Comparison of ENCODE assay signal across 8 cellular contexts in the genomic region with DNA sequence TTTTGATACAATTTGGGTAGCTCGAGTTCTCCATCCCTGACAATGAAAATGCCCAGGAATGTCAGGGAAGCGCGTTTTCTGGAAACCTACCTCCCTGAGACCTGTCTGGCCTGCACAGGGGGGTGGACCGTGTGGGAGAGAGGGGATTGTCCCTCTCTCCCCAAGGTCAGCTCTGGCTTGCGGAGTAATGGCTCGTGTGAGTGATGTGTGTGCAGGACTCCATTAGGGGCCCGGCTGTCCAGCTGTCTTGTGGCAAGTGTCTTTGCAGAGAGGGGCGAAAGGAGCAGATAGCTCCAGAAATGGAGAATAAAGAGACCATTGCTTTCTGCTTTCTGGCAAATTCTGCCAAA.
A peak's percentile ranks its signal among the peaks of the same experiment; 100 is the strongest.
DNase-seq lines count a peak whose midpoint lies in the region; ATAC-seq and TF ChIP-seq lines count a peak whose summit lies in the region.

No MANE protein-coding gene starts in this region.

- peak; percentile 40 for ATAC-seq in HCT116
- no peak for ATAC-seq in sciatic nerve
- no peak for ATAC-seq in HG03045 (IDR thresholded peaks at IDR 0.05; ENCODE audit: unreplicated experiment)

- RAD21 ChIA-PET in HCT116 (lab: Charles Lee; ENCODE audit: low non-redundant PET in 1 of 2, low total read pairs in 2 of 2, uncharacterized antibody in 2 of 2, unreplicated experiment in 2 of 2) = no interaction called here

- H3K4me1 ChIP-seq in HCT116 (ENCODE audit: control insufficient read depth in 1 of 2, insufficient read depth in 2 of 2, low read length in 2 of 2) (peaks cover 41 to 53% of the 10 kb centered on the region in 2 experiments), SK-N-SH (ENCODE audit: control insufficient read depth in 1 of 2, insufficient read depth in 2 of 2, low read depth in 1 of 2, low read length in 1 of 2) (peaks cover 25 to 59% of the 10 kb centered on the region in 2 experiments), esophagus (ENCODE audit: control insufficient read depth in 2 of 2, insufficient read depth in 2 of 2, low read length in 1 of 2) (peaks cover 11 to 34% of the 10 kb centered on the region in 2 donors), spleen (peaks cover 39 to 86% (median 56%) of the 10 kb centered on the region in 6 donors)

- H3F3A ChIP-seq in SK-N-SH (replicated peaks; ENCODE audit: insufficient read depth) = peaks cover 16% of the 10 kb centered on the region

- BruUV-seq in HCT116 (replicated peaks; lab: Mats Ljungman, UMichigan) = no TSS peak

- no peak for TF ChIP-seq EP300 in SK-N-SH (IDR thresholded peaks at IDR 0.05; ENCODE audit: borderline replicate concordance in 1 of 2, low read depth in 1 of 2, low read length in 1 of 2)

- DNase-seq in HCT116 (ENCODE audit: low read depth, low spot score) (no peak), SK-N-SH (no peak), spleen (no peak), sciatic nerve (ENCODE audit: low spot score) (no peak), cortex of kidney (lab: John Stamatoyannopoulos, UW) (no peak), NCI-H510A (lab: John Stamatoyannopoulos, UW) (no peak)

- intact Hi-C loops in HCT116 (cut with micrococcal nuclease) (loop anchor here (5.0 kb wide), 1 partner anchor 290 kb away; no protein-coding TSS in a partner anchor), spleen (cut with DNase I; ENCODE audit: low total_unique reads) (no loop called here), sciatic nerve (cut with DNase I) (no loop called here)

- H3K27me3 ChIP-seq in HCT116 (ENCODE audit: insufficient read depth, low read length) = no peaks in the 10 kb centered on the region
- H3K27me3 ChIP-seq in SK-N-SH (ENCODE audit: insufficient read depth) = no peaks in the 10 kb centered on the region
- H3K27me3 ChIP-seq in esophagus (ENCODE audit: control insufficient read depth in 1 of 2, insufficient read depth in 2 of 2, low read length in 2 of 2) = no peaks in the 10 kb centered on the region
- H3K27me3 ChIP-seq in spleen (replicated peaks in 1 of 7) = no peaks in the 10 kb centered on the region

- H3K9me2 ChIP-seq in HCT116 (ENCODE audit: insufficient read depth) (no peaks in the 10 kb centered on the region), SK-N-SH (no peaks in the 10 kb centered on the region)

- no peak for TF ChIP-seq CTCF in HCT116 (IDR thresholded peaks at IDR 0.05 in 2 of 3, conservative IDR thresholded peaks at IDR 0.05 in 1 of 3; ENCODE audit: borderline replicate concordance in 1 of 3, insufficient read depth in 1 of 3, low read depth in 2 of 3, low read length in 2 of 3)
- TF ChIP-seq CTCF in SK-N-SH (IDR thresholded peaks at IDR 0.05) = no peak
- TF ChIP-seq CTCF in spleen (IDR thresholded peaks at IDR 0.05 in 8 of 11, conservative IDR thresholded peaks at IDR 0.05 in 3 of 11) = no peak

- no peak for TF ChIP-seq RAD21 in HCT116 (IDR thresholded peaks at IDR 0.05; ENCODE audit: low read depth)
- TF ChIP-seq RAD21 in SK-N-SH (IDR thresholded peaks at IDR 0.05; ENCODE audit: low read length) = no peak

- H3K79me2 ChIP-seq in HCT116 (ENCODE audit: insufficient read depth, low read length) (no peaks in the 10 kb centered on the region), SK-N-SH (ENCODE audit: insufficient read depth) (no peaks in the 10 kb centered on the region)

- H3K4me3 ChIP-seq in HCT116 (replicated peaks in 1 of 2; ENCODE audit: low read depth in 1 of 2, low read length in 2 of 2) (peak overlapping the region; percentile 18 to 47), SK-N-SH (ENCODE audit: low read depth in 2 of 2, low read length in 1 of 2) (peak overlapping the region in 1 of 2 experiments; percentile 29; a peak in 1 of 4 replicates), esophagus (ENCODE audit: low read depth in 1 of 2, low read length in 2 of 2) (no peak overlapping the region), spleen (peak overlapping the region in 1 of 8 donors; percentile 54)

- H3K36me3 ChIP-seq in HCT116 (ENCODE audit: control insufficient read depth in 1 of 2, insufficient read depth in 2 of 2, low read length in 2 of 2) = no peaks in the 10 kb centered on the region
- no peaks in the 10 kb centered on the region for H3K36me3 ChIP-seq in SK-N-SH (replicated peaks in 1 of 2; ENCODE audit: control insufficient read depth in 1 of 2, insufficient read depth in 2 of 2, low read length in 1 of 2)
- H3K36me3 ChIP-seq in esophagus (ENCODE audit: control insufficient read depth in 2 of 2, insufficient read depth in 2 of 2, low read length in 1 of 2) = no peaks in the 10 kb centered on the region
- peaks cover 0 to 4% (median 0%) of the 10 kb centered on the region in 6 donors for H3K36me3 ChIP-seq in spleen

- WGBS in SK-N-SH (ENCODE audit: low lambda C conversion rate) = 21% methylated on average over 8 of the region's 8 CpGs
- WGBS in esophagus, 2 donors = 57 to 70% methylated on average over 8 of the region's 8 CpGs
- WGBS in spleen, 5 donors = 60 to 83% (median 65%) methylated on average over 8 of the region's 8 CpGs

- no peak for TF ChIP-seq POLR2A in HCT116 (IDR thresholded peaks at IDR 0.05; ENCODE audit: borderline replicate concordance, extremely low read depth, insufficient read depth, insufficient read length)
- TF ChIP-seq POLR2A in spleen (IDR thresholded peaks at IDR 0.05) = no peak

- H4K20me1 ChIP-seq in HCT116 (ENCODE audit: insufficient read depth) = no peaks in the 10 kb centered on the region
- H4K20me1 ChIP-seq in SK-N-SH (ENCODE audit: insufficient read depth) = no peaks in the 10 kb centered on the region

- CTCF ChIA-PET in HCT116 (lab: Charles Lee) = interaction anchor here (0.6 to 1.0 kb wide), 2 partner anchors 11 to 290 kb away, joined by 3 read pairs; no protein-coding TSS in a partner anchor
- CTCF ChIA-PET in SK-N-SH (lab: Yijun Ruan, JAX) = interaction anchor here (1.1 to 9.5 kb wide), 4 partner anchors 11 to 290 kb away, joined by 3 to 66 read pairs (median 4); no protein-coding TSS in a partner anchor

- H3K4me2 ChIP-seq in HCT116 (ENCODE audit: low read length) (peak overlapping the region; percentile 76), SK-N-SH (peak overlapping the region; percentile 67)

- POLR2A ChIA-PET in HCT116 (lab: Charles Lee) (interaction anchor here (0.6 to 0.9 kb wide), 2 partner anchors 68 to 871 kb away, joined by 3 to 4 read pairs; no protein-coding TSS in a partner anchor), SK-N-SH (lab: Yijun Ruan, JAX) (no interaction called here)

- H3K9me3 ChIP-seq in HCT116 (ENCODE audit: control insufficient read depth in 1 of 2, insufficient read depth in 1 of 2, low read depth in 1 of 2, low read length in 2 of 2) (no peaks in the 10 kb centered on the region), SK-N-SH (no peaks in the 10 kb centered on the region), esophagus (ENCODE audit: control insufficient read depth in 2 of 2, insufficient read depth in 1 of 2, low read depth in 1 of 2, low read length in 1 of 2) (no peaks in the 10 kb centered on the region), spleen (no peaks in the 10 kb centered on the region)

- H2AFZ ChIP-seq in HCT116 (ENCODE audit: low read depth, low read length, poor library complexity, severe bottlenecking) (no peak overlapping the region), SK-N-SH (ENCODE audit: low read depth) (no peak overlapping the region)

- H3K9ac ChIP-seq in HCT116 (ENCODE audit: low read length) (peak overlapping the region; percentile 56), SK-N-SH (no peak overlapping the region; the same call in 1 of the 2 replicates)

- H3K27ac ChIP-seq in HCT116 (ENCODE audit: low read depth, low read length) (peak overlapping the region; percentile 74), SK-N-SH (ENCODE audit: low read depth in 2 of 2, low read length in 1 of 2) (peak overlapping the region; percentile 43 to 66; a peak in 3 of 4 replicates), esophagus (ENCODE audit: low read depth in 2 of 2, low read length in 1 of 2) (peak overlapping the region; percentile 12 to 81), spleen (peak overlapping the region in 7 of 8 donors; percentile 58 to 88 (median 77))

TF ChIP-seq in HCT116, 20 proteins besides CTCF, POLR2A, EP300 and RAD21 (continues in another document):
- TF ChIP-seq ZFX (IDR thresholded peaks at IDR 0.05) (no peak), TCF7L2 (IDR thresholded peaks at IDR 0.05; ENCODE audit: borderline replicate concordance, extremely low read depth, insufficient read depth, insufficient read length) (no peak), YY1 (IDR thresholded peaks at IDR 0.05; ENCODE audit: extremely low read depth, insufficient replicate concordance, low read depth, low read length) (no peak)
- TF ChIP-seq, protein P1, sequence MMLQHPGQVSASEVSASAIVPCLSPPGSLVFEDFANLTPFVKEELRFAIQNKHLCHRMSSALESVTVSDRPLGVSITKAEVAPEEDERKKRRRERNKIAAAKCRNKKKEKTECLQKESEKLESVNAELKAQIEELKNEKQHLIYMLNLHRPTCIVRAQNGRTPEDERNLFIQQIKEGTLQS (IDR thresholded peaks at IDR 0.05) = no peak

TF ChIP-seq in SK-N-SH, 30 proteins besides CTCF, POLR2A, EP300 and RAD21:
- TF ChIP-seq PBX3 (IDR thresholded peaks at IDR 0.05) (no peak), YY1 (IDR thresholded peaks at IDR 0.05; ENCODE audit: low read depth) (0 out of 2 replicates have a peak, but pooled peaks have one; percentile 2), TAF1 (IDR thresholded peaks at IDR 0.05; ENCODE audit: borderline replicate concordance, low read depth, low read length) (no peak)

Comparison
In these comparisons a context has a peak if more than half of its experiments do, and no peak if none do; other contexts are left out.
1. H3K4me3 ChIP-seq: peak in HCT116 (2 of 2); none in esophagus (0 of 2).
2. Of the 11 proteins assayed by ChIP-seq in both SK-N-SH and HCT116: peak only in SK-N-SH: YY1; only in HCT116: none; in both: none; in neither: 10.
3. Peak in every context shown above with its lines, with median percentiles within 50 percentile points of each other: H3K27ac ChIP-seq.